1 cellular context compared by ENCODE assay signal in the genomic region with DNA sequence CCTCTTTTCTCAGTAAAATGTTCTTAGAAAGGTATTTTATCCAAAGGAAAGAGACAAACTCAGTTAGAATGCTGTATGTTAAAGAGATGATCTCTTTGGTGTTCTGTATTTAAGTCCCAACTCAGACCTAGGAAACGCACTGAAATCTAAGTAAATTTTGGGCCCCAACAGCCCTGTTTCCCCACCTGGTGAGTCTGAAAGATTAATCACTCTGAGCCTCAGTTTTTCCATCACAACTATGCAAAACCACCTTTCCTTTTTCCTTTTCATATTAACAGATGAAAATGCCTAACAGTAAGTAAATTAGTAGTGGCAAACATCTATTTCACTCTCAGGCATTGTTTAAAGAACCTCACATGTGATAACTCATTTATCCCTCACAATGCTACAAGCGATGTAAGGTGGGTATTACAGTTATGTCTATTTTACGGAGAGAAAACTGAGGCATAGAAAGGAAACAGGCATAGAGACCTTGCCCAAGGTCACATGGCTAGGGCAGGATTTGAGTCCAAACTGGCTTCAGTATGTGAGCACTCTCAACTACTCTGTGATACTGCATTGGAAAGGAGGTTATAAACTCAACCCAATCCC.
TF ChIP-seq lines count a peak whose summit lies in the region.

No MANE protein-coding gene starts in this region.

TF ChIP-seq in HCT116, 20 proteins besides CTCF, POLR2A, EP300 and RAD21:
- TF ChIP-seq FOSL1 (IDR thresholded peaks at IDR 0.05; ENCODE audit: low read depth) = no peak
- no peak for TF ChIP-seq TCF7L2 (IDR thresholded peaks at IDR 0.05; ENCODE audit: borderline replicate concordance, extremely low read depth, insufficient read depth, insufficient read length)
- TF ChIP-seq ELF1 (IDR thresholded peaks at IDR 0.05; ENCODE audit: borderline replicate concordance, low read depth) = no peak
- TF ChIP-seq SP1 (IDR thresholded peaks at IDR 0.05; ENCODE audit: low read depth) = no peak
- no peak for TF ChIP-seq ZFX (IDR thresholded peaks at IDR 0.05)
- TF ChIP-seq YY1 (IDR thresholded peaks at IDR 0.05; ENCODE audit: extremely low read depth, insufficient replicate concordance, low read depth, low read length) = no peak
- no peak for TF ChIP-seq EZH2 (IDR thresholded peaks at IDR 0.05)
- no peak for TF ChIP-seq ZNF274 (IDR thresholded peaks at IDR 0.05; ENCODE audit: low read depth, low read length)
- no peak for TF ChIP-seq CEBPB (IDR thresholded peaks at IDR 0.05; ENCODE audit: low read depth)
- no peak for TF ChIP-seq EGR1 (IDR thresholded peaks at IDR 0.05; ENCODE audit: low read depth)
